13 cellular contexts compared by ENCODE assay signal in genomic region chr2:113272463-113272862, GRCh38. TPM values are rescaled to one million over a fixed set of nuclear protein-coding genes. Genes with fewer than 3 reads are reported as not detected.
DNase-seq lines count a peak whose midpoint lies in the region; ATAC-seq, FAIRE-seq and TF ChIP-seq lines count a peak whose summit lies in the region.
"Had no signal": no experiment of that assay in that cellular context is flagged by ENCODE, and none has a peak within 500 bp of the region (broad histone marks: within the 10 kb centered on the region; RNA-seq: fewer than 3 reads in every experiment).

No MANE protein-coding gene starts in this region.

- H4K20me1 ChIP-seq in DOHH2 (ENCODE audit: control insufficient read depth, insufficient read depth, low read depth, low read length) = no peaks in the 10 kb centered on the region

- H3K4me1 ChIP-seq in A549 (peaks cover 32% of the 10 kb centered on the region), DOHH2 (ENCODE audit: control insufficient read depth, low read length) (peaks cover 8% of the 10 kb centered on the region), Caco-2 (no peaks in the 10 kb centered on the region)

- CTCF ChIA-PET in A549 (lab: Yijun Ruan, JAX) = interaction anchor here (0.6 to 2.7 kb wide), 10 partner anchors 8 to 192 kb away, joined by 3 to 8 read pairs (median 6); no protein-coding TSS in a partner anchor
- CTCF ChIA-PET in activated CD8-positive, alpha-beta memory T cell treated with anti-CD3 and anti-CD28 coated beads, Interleukin-2, amount 10 ng/mL, durations not matched to agents 7 days and 5 days (lab: Charles Lee) = interaction anchor here (0.8 to 3.2 kb wide), 8 partner anchors 16 to 118 kb away, joined by 3 to 36 read pairs (median 3); no protein-coding TSS in a partner anchor
- CTCF ChIA-PET in Caco-2 (lab: Charles Lee) = interaction anchor here (1.2 to 1.3 kb wide), 2 partner anchors 10 to 23 kb away, joined by 3 read pairs; no protein-coding TSS in a partner anchor

- H3K27me3 ChIP-seq in DOHH2 (ENCODE audit: control insufficient read depth, low read length) (peaks cover 54% of the 10 kb centered on the region), bronchial epithelial cell (ENCODE audit: control insufficient read depth, insufficient read depth, low read length) (peaks cover 44% of the 10 kb centered on the region), Caco-2 (replicated peaks; ENCODE audit: control insufficient read depth, insufficient read depth, low read length) (no peaks in the 10 kb centered on the region)

- no peaks in the 10 kb centered on the region for H3K9me2 ChIP-seq in DOHH2 (replicated peaks; ENCODE audit: control insufficient read depth, low read length)

- POLR2A ChIA-PET in A549 (lab: Yijun Ruan, JAX) (no interaction called here), Caco-2 (lab: Charles Lee) (no interaction called here)

- peaks cover 88% of the 10 kb centered on the region for H3K27me3 Mint-ChIP-seq in nephron progenitor cell (ENCODE audit: low read depth, poor library complexity)
- H3K27me3 Mint-ChIP-seq in activated CD8-positive, alpha-beta memory T cell treated with anti-CD3 and anti-CD28 coated beads, Interleukin-2, amount 10 ng/mL, durations not matched to agents 7 days and 5 days = peaks cover 62% of the 10 kb centered on the region
- H3K27me3 Mint-ChIP-seq in Caco-2 (ENCODE audit: insufficient read depth, unreplicated experiment) = no peaks in the 10 kb centered on the region

- H3K27ac Mint-ChIP-seq in nephron progenitor cell (no peak overlapping the region), Caco-2 (ENCODE audit: unreplicated experiment) (no peak overlapping the region)
- no peak overlapping the region for H3K27ac Mint-ChIP-seq in activated CD8-positive, alpha-beta memory T cell treated with anti-CD3 and anti-CD28 coated beads, Interleukin-2, amount 10 ng/mL, durations not matched to agents 7 days and 5 days

- no peak for TF ChIP-seq CTCF in A549 (IDR thresholded peaks at IDR 0.05)
- TF ChIP-seq CTCF in DOHH2 (IDR thresholded peaks at IDR 0.05; ENCODE audit: low read depth, low read length, poor library complexity, severe bottlenecking) = no peak
- no peak for TF ChIP-seq CTCF in bronchial epithelial cell (IDR thresholded peaks at IDR 0.05; ENCODE audit: insufficient read depth, low read length, severe bottlenecking)
- TF ChIP-seq CTCF in nephron progenitor cell (IDR thresholded peaks at IDR 0.05) = no peak
- TF ChIP-seq CTCF in Caco-2 (IDR thresholded peaks at IDR 0.05; ENCODE audit: insufficient read depth in 1 of 2, low read depth in 1 of 2, low read length in 1 of 2, severe bottlenecking in 1 of 2, unreplicated experiment in 1 of 2) = no peak

- H3K4me3 Mint-ChIP-seq in nephron progenitor cell (peak overlapping the region; percentile 87), Caco-2 (ENCODE audit: unreplicated experiment) (no peak overlapping the region)
- no peak overlapping the region for H3K4me3 Mint-ChIP-seq in activated CD8-positive, alpha-beta memory T cell treated with anti-CD3 and anti-CD28 coated beads, Interleukin-2, amount 10 ng/mL, durations not matched to agents 7 days and 5 days

- no peak for TF ChIP-seq EP300 in A549 (IDR thresholded peaks at IDR 0.05)

- TF ChIP-seq RAD21 in A549 (conservative IDR thresholded peaks at IDR 0.05 in 1 of 2, IDR thresholded peaks at IDR 0.05 in 1 of 2) = no peak

- no peaks in the 10 kb centered on the region for H3K9me3 Mint-ChIP-seq in nephron progenitor cell
- no peaks in the 10 kb centered on the region for H3K9me3 Mint-ChIP-seq in activated CD8-positive, alpha-beta memory T cell treated with anti-CD3 and anti-CD28 coated beads, Interleukin-2, amount 10 ng/mL, durations not matched to agents 7 days and 5 days (ENCODE audit: low read depth)
- no peaks in the 10 kb centered on the region for H3K9me3 Mint-ChIP-seq in Caco-2 (ENCODE audit: unreplicated experiment)

- no peaks in the 10 kb centered on the region for H3F3A ChIP-seq in DOHH2 (ENCODE audit: control insufficient read depth, insufficient read depth)

- peak; percentile 20 to 21; a peak in 2 of 6 replicates for ATAC-seq in A549
- ATAC-seq in GM19397 (IDR thresholded peaks at IDR 0.05; ENCODE audit: unreplicated experiment) = no peak
- ATAC-seq in activated CD8-positive, alpha-beta memory T cell treated with anti-CD3 and anti-CD28 coated beads, Interleukin-2, amount 10 ng/mL, durations not matched to agents 7 days and 5 days = no peak

- no peaks in the 10 kb centered on the region for H3K36me3 ChIP-seq in DOHH2 (ENCODE audit: control insufficient read depth, low read length)
- H3K36me3 ChIP-seq in bronchial epithelial cell (ENCODE audit: control insufficient read depth, insufficient read depth, low read length) = no peaks in the 10 kb centered on the region
- no peaks in the 10 kb centered on the region for H3K36me3 ChIP-seq in Caco-2 (ENCODE audit: control insufficient read depth, insufficient read depth, low read length)

- FAIRE-seq in A549 (lab: Jason Lieb, UNC) (no peak), bronchial epithelial cell (lab: Jason Lieb, UNC) (peak; percentile 58)
- FAIRE-seq: H54 had no signal

- H3K4me3 ChIP-seq in A549 = no peak overlapping the region
- H3K4me3 ChIP-seq in DOHH2 (ENCODE audit: low read length) = no peak overlapping the region
- H3K4me3 ChIP-seq in bronchial epithelial cell (ENCODE audit: low read depth, low read length) = no peak overlapping the region
- H3K4me3 ChIP-seq in Caco-2 (ENCODE audit: low read depth, low read length) = no peak overlapping the region

- peak overlapping the region; percentile 51 to 65 for H3K27ac ChIP-seq in A549
- no peak overlapping the region for H3K27ac ChIP-seq in DOHH2 (ENCODE audit: low read depth, low read length)

- no peaks in the 10 kb centered on the region for H3K79me2 ChIP-seq in DOHH2 (ENCODE audit: control insufficient read depth, low read length)

- 80% methylated on average over 5 of the region's 5 CpGs for WGBS in A549 (ENCODE audit: missing lambda C conversion rate)

- no peak for TF ChIP-seq POLR2A in A549 (IDR thresholded peaks at IDR 0.05; ENCODE audit: low read length)

- H3K4me1 Mint-ChIP-seq in nephron progenitor cell (peaks cover 83% of the 10 kb centered on the region), Caco-2 (ENCODE audit: low read depth, unreplicated experiment) (no peaks in the 10 kb centered on the region)
- peaks cover 22% of the 10 kb centered on the region for H3K4me1 Mint-ChIP-seq in activated CD8-positive, alpha-beta memory T cell treated with anti-CD3 and anti-CD28 coated beads, Interleukin-2, amount 10 ng/mL, durations not matched to agents 7 days and 5 days

- H3K4me2 ChIP-seq in A549 = peak overlapping the region; percentile 48
- peak overlapping the region; percentile 33 for H3K4me2 ChIP-seq in DOHH2 (ENCODE audit: low read length)

- BruUV-seq in Caco-2 (replicated peaks; lab: Mats Ljungman, UMichigan) = no TSS peak

- intact Hi-C loops in Caco-2 (cut with micrococcal nuclease; ENCODE audit: unreplicated experiment) = no loop called here

- H3K9me3 ChIP-seq in A549 (no peaks in the 10 kb centered on the region), DOHH2 (ENCODE audit: control insufficient read depth, insufficient read depth, low read length) (no peaks in the 10 kb centered on the region), Caco-2 (no peaks in the 10 kb centered on the region)

- DNase-seq in A549 (ENCODE audit: low read depth in 1 of 2, low spot score in 1 of 2) (no peak), bronchial epithelial cell (ENCODE audit: low read depth) (no peak), nephron progenitor cell (no peak), pons (ENCODE audit: low spot score) (no peak), Caco-2 (no peak)
- DNase-seq in activated CD8-positive, alpha-beta memory T cell treated with anti-CD3 and anti-CD28 coated beads, Interleukin-2, amount 10 ng/mL, durations not matched to agents 7 days and 5 days = no peak
- DNase-seq: NCI-H1417 treated with DMSO at 0.1 percent for 48 hours, NCI-H2081, NCI-H510A treated with DMSO at 0.1 percent for 48 hours, RPMI8226 had no signal

- H3K36me3 Mint-ChIP-seq in nephron progenitor cell (ENCODE audit: low read depth) = peaks cover 100% of the 10 kb centered on the region
- H3K36me3 Mint-ChIP-seq in activated CD8-positive, alpha-beta memory T cell treated with anti-CD3 and anti-CD28 coated beads, Interleukin-2, amount 10 ng/mL, durations not matched to agents 7 days and 5 days = no peaks in the 10 kb centered on the region
- no peaks in the 10 kb centered on the region for H3K36me3 Mint-ChIP-seq in Caco-2 (ENCODE audit: insufficient read depth, unreplicated experiment)

TF ChIP-seq in A549, 52 proteins besides CTCF, POLR2A, EP300 and RAD21:
- no peak for TF ChIP-seq BCL3 (IDR thresholded peaks at IDR 0.05)
- no peak for TF ChIP-seq EHMT2 (IDR thresholded peaks at IDR 0.05; ENCODE audit: low read depth)
- TF ChIP-seq USF2 (IDR thresholded peaks at IDR 0.05) = no peak
- no peak for TF ChIP-seq CBX2 (IDR thresholded peaks at IDR 0.05; ENCODE audit: borderline replicate concordance, low read depth)
- TF ChIP-seq TP53 (CRISPR knock-in tag; IDR thresholded peaks at IDR 0.05) = no peak

RNA-seq across cellular contexts. Expression of gene PAX8, which starts 6.3 kb away (rescaled TPM):
- polyA plus RNA-seq in A549 (2011; rRNA removed) (0.71 and 1.0 TPM in 2 replicates), A549 (2017; fragmentation: RNase III; extraction: RNeasy Plus Mini Kit Qiagen cat#74134 plus additional on column Dnase treatment) (0.81 to 1.7 TPM (median 1.5 TPM) in 3 replicates)
- 0.54 and 0.66 TPM in 2 replicates for polyA plus RNA-seq in A549 (2012; cell fraction: cytosol; rRNA removed)
- 0.40 and 0.91 TPM in 2 replicates for polyA plus RNA-seq in A549 (2012; cell fraction: nucleus; rRNA removed)
- 1.0 and 1.7 TPM in 2 replicates for polyA minus RNA-seq in A549 (2011; rRNA and poly(A)+ RNA removed)
- total RNA-seq in bronchial epithelial cell (3.5 TPM in 1 of 2 replicates, not detected in the other), Caco-2 (2022) (7.5 and 7.7 TPM in 2 replicates)
- total RNA-seq in activated CD8-positive, alpha-beta memory T cell treated with anti-CD3 and anti-CD28 coated beads, Interleukin-2, amount 10 ng/mL, durations not matched to agents 7 days and 5 days = 1 to 10 TPM; 1.6 to 2.1 TPM

Comparison
In these comparisons a context has a peak if more than half of its experiments do, and no peak if none do; other contexts are left out.
1. ATAC-seq: peak in A549 (2 of 2); none in GM19397 (single experiment) and activated CD8-positive, alpha-beta memory T cell treated with anti-CD3 and anti-CD28 coated beads, Interleukin-2, amount 10 ng/mL, durations not matched to agents 7 days and 5 days (single experiment).